Comparison of ENCODE assay signal across 23 cellular contexts in genomic region chr3:160135850-160136249, GRCh38.
A peak's percentile ranks its signal among the peaks of the same experiment; 100 is the strongest.
DNase-seq lines count a peak whose midpoint lies in the region; ATAC-seq, FAIRE-seq and TF ChIP-seq lines count a peak whose summit lies in the region.
"Had no signal": no experiment of that assay in that cellular context is flagged by ENCODE, and none has a peak within 500 bp of the region (broad histone marks: within the 10 kb centered on the region; RNA-seq: fewer than 3 reads in every experiment).

No MANE protein-coding gene starts in this region.

- H3K27me3 ChIP-seq in SK-N-SH (ENCODE audit: insufficient read depth), result no peaks in the 10 kb centered on the region
- H3K27me3 ChIP-seq: cardiac muscle cell, esophagus squamous epithelium, left lung had no signal

- CTCF ChIA-PET in SK-N-SH (lab: Yijun Ruan, JAX), result interaction anchor here (1.2 kb wide), 1 partner anchor 104 kb away, joined by 3 read pairs; no protein-coding TSS in a partner anchor

- no peak overlapping the region for H3K27ac Mint-ChIP-seq in progenitor cell of endocrine pancreas

- H3K36me3 Mint-ChIP-seq in progenitor cell of endocrine pancreas (ENCODE audit: insufficient read depth), result no peaks in the 10 kb centered on the region

- peaks cover 4% of the 10 kb centered on the region for H3K27me3 Mint-ChIP-seq in progenitor cell of endocrine pancreas

- H3K9ac ChIP-seq in SK-N-SH, result no peak overlapping the region
- H3K9ac ChIP-seq: KMS-11 had no signal

- no peak for FAIRE-seq in HTR-8/SVneo (lab: Jason Lieb, UNC)
- FAIRE-seq: A204.1, GM18507 had no signal

- no peak overlapping the region for H3K4me2 ChIP-seq in SK-N-SH
- H3K4me2 ChIP-seq: KMS-11 had no signal

- no peaks in the 10 kb centered on the region for H4K20me1 ChIP-seq in SK-N-SH (ENCODE audit: insufficient read depth)

- no peak for ATAC-seq in SK-N-SH treated with all-trans-retinoic acid at 6 μM for 48 hours
- peak; percentile 14 for ATAC-seq in HG02870 (IDR thresholded peaks at IDR 0.05; ENCODE audit: unreplicated experiment)
- ATAC-seq: Panc1 had no signal

- H3K9me3 ChIP-seq in SK-N-SH, result no peaks in the 10 kb centered on the region
- H3K9me3 ChIP-seq: esophagus squamous epithelium, left lung, thoracic aorta had no signal

- H3K36me3 ChIP-seq in SK-N-SH (replicated peaks in 1 of 2; ENCODE audit: control insufficient read depth in 1 of 2, insufficient read depth in 2 of 2, low read length in 1 of 2), result no peaks in the 10 kb centered on the region
- H3K36me3 ChIP-seq: cardiac muscle cell, esophagus squamous epithelium, left lung, thoracic aorta had no signal

- POLR2A ChIA-PET in SK-N-SH (lab: Yijun Ruan, JAX), result no interaction called here

- no peak overlapping the region for H3K4me3 Mint-ChIP-seq in progenitor cell of endocrine pancreas (ENCODE audit: low read depth)

- no peak overlapping the region for H3K4me3 ChIP-seq in SK-N-SH (ENCODE audit: low read depth in 2 of 2, low read length in 1 of 2)
- H3K4me3 ChIP-seq: cardiac muscle cell, esophagus squamous epithelium, left lung, thoracic aorta had no signal

- TF ChIP-seq EP300 in SK-N-SH (IDR thresholded peaks at IDR 0.05; ENCODE audit: borderline replicate concordance in 1 of 2, low read depth in 1 of 2, low read length in 1 of 2), result no peak

- WGBS in SK-N-SH (ENCODE audit: low lambda C conversion rate), result 64% methylated on average over 2 of the region's 2 CpGs

- H3K4me1 ChIP-seq in SK-N-SH (ENCODE audit: control insufficient read depth in 1 of 2, insufficient read depth in 2 of 2, low read depth in 1 of 2, low read length in 1 of 2), result peaks cover 5 to 7% of the 10 kb centered on the region in 2 experiments; a peak in 2 of 4 replicates
- H3K4me1 ChIP-seq: esophagus squamous epithelium had no signal

- peak; percentile 23 for DNase-seq in SK-N-SH
- DNase-seq in NAMALWA (ENCODE audit: low spot score), result peak; percentile 46
- no peak for DNase-seq in progenitor cell of endocrine pancreas (ENCODE audit: low spot score, unreplicated experiment)
- DNase-seq in NCI-H2196 treated with DMSO at 0.1 percent for 48 hours (lab: John Stamatoyannopoulos, UW; ENCODE audit: unreplicated experiment), result no peak
- no peak for DNase-seq in HTR-8/SVneo (ENCODE audit: insufficient read length, low spot score)
- DNase-seq in EL, result no peak
- DNase-seq: activated CD4-positive, alpha-beta T cell treated with anti-CD3 and anti-CD28 coated beads for 48 hours; activated effector memory CD4-positive, alpha-beta T cell treated with Interleukin-2 at 50 U/mL for 16 hours; esophagus squamous epithelium; glutamatergic neuron; left lung; NCI-H1105 treated with DMSO at 0.1 percent for 48 hours; NCI-H2171; NCI-H774; stimulated activated CD4-positive, alpha-beta T cell treated with anti-CD3 and anti-CD28 coated beads, Interleukin-12 subunit alpha, Interleukin-12 subunit beta, amount 100 ng/mL, for 4 hours had no signal

- peaks cover 10% of the 10 kb centered on the region for H3F3A ChIP-seq in SK-N-SH (replicated peaks; ENCODE audit: insufficient read depth)

- TF ChIP-seq CTCF in SK-N-SH (IDR thresholded peaks at IDR 0.05) (no peak), progenitor cell of endocrine pancreas (IDR thresholded peaks at IDR 0.05; ENCODE audit: unreplicated experiment) (no peak)

- no peaks in the 10 kb centered on the region for H3K9me3 Mint-ChIP-seq in progenitor cell of endocrine pancreas (ENCODE audit: low read depth)

- H3K4me1 Mint-ChIP-seq in progenitor cell of endocrine pancreas (ENCODE audit: low read depth), result no peaks in the 10 kb centered on the region

- H2AFZ ChIP-seq in SK-N-SH (ENCODE audit: low read depth), result no peak overlapping the region

- no peak for TF ChIP-seq RAD21 in SK-N-SH (IDR thresholded peaks at IDR 0.05; ENCODE audit: low read length)

- no peaks in the 10 kb centered on the region for H3K9me2 ChIP-seq in SK-N-SH

- no peaks in the 10 kb centered on the region for H3K79me2 ChIP-seq in SK-N-SH (ENCODE audit: insufficient read depth)

- H3K27ac ChIP-seq in SK-N-SH (ENCODE audit: low read depth in 2 of 2, low read length in 1 of 2), result no peak overlapping the region
- H3K27ac ChIP-seq: cardiac muscle cell, esophagus squamous epithelium, KMS-11, thoracic aorta had no signal

TF ChIP-seq in SK-N-SH, 30 proteins besides CTCF, POLR2A, EP300 and RAD21:
- no peak for TF ChIP-seq MXI1 (IDR thresholded peaks at IDR 0.05; ENCODE audit: low read depth, low read length)
- TF ChIP-seq GABPA (IDR thresholded peaks at IDR 0.05; ENCODE audit: low read depth), result no peak

TF ChIP-seq in SK-N-SH treated with all-trans-retinoic acid at 6 μM for 48 hours, 23 proteins besides CTCF, POLR2A, EP300 and RAD21 (continues in another document):
- TF ChIP-seq ZNF8 (CRISPR knock-in tag; IDR thresholded peaks at IDR 0.05) (no peak), RARB (CRISPR knock-in tag; IDR thresholded peaks at IDR 0.05) (no peak), PPARA (CRISPR knock-in tag; IDR thresholded peaks at IDR 0.05; ENCODE audit: borderline replicate concordance) (no peak), BACH2 (CRISPR knock-in tag; IDR thresholded peaks at IDR 0.05; ENCODE audit: borderline replicate concordance) (no peak), CSDC2 (CRISPR knock-in tag; IDR thresholded peaks at IDR 0.05) (no peak), PATZ1 (CRISPR knock-in tag; IDR thresholded peaks at IDR 0.05; ENCODE audit: borderline replicate concordance) (no peak), OSR1 (CRISPR knock-in tag; IDR thresholded peaks at IDR 0.05) (no peak), TOX (CRISPR knock-in tag; IDR thresholded peaks at IDR 0.05; ENCODE audit: borderline replicate concordance) (no peak), ISL1 (CRISPR knock-in tag; IDR thresholded peaks at IDR 0.05) (no peak), ZC3H10 (CRISPR knock-in tag; IDR thresholded peaks at IDR 0.05) (no peak), ZNF70 (CRISPR knock-in tag; IDR thresholded peaks at IDR 0.05) (no peak), ARNTL (CRISPR knock-in tag; IDR thresholded peaks at IDR 0.05; ENCODE audit: borderline replicate concordance, low read depth) (no peak), ZFP3 (CRISPR knock-in tag; IDR thresholded peaks at IDR 0.05) (no peak), ESRRG (CRISPR knock-in tag; IDR thresholded peaks at IDR 0.05) (no peak), GLIS3 (CRISPR knock-in tag; IDR thresholded peaks at IDR 0.05) (no peak), TSHZ2 (CRISPR knock-in tag; IDR thresholded peaks at IDR 0.05) (no peak), POU6F1 (CRISPR knock-in tag; IDR thresholded peaks at IDR 0.05; ENCODE audit: borderline replicate concordance, low read depth) (no peak), ZFP30 (CRISPR knock-in tag; IDR thresholded peaks at IDR 0.05) (no peak)

Comparison
In these comparisons a context has a peak if more than half of its experiments do, and no peak if none do; other contexts are left out.
1. DNase-seq: peak in SK-N-SH (single experiment) and NAMALWA (single experiment); none in progenitor cell of endocrine pancreas (single experiment), NCI-H2196 treated with DMSO at 0.1 percent for 48 hours (single experiment), HTR-8/SVneo (single experiment) and EL (single experiment).